ENCODE assay signal across 18 cellular contexts in the genomic region with DNA sequence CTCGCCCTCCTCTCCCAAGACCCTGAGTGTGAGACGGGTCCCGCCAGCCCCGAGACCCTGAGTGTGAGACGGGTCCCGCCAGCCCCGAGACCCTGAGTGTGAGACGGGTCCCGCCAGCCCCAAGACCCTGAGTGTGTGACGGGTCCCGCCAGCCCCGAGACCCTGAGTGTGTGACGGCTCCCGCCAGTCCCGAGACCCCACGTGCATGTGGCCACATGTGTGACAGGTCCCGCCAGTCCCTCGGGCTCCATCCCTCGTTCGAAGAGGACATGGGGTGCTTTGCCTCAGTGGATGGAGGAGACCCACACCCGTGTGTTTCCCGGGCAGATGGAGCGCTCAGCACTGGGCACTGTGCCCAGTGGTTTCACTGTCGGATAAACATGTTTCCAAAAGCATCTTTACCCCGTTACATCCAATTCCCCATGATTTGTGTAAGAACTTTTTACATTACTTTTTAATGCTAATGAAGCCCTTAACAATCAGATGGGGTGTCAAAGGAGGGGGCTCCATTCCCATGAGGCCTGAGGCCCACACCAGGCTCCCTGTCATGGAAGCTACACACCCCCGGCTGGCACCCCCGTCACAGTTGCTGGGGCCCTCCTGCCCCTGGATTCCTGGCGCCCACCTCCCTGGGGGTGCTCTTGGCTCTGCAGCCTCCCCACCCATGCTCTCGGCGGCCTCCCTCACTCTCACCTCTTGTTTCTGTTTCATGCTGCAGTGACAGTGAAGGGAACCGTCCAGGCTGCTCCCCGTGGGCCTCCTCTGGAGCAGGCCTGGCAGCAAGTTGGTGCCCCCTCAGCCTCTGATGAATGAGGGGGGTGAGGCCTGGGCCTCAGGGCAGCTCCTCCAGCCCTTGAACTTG. TPM values are rescaled to one million over a fixed set of nuclear protein-coding genes. Genes with fewer than 3 reads are reported as not detected.
"Had no signal": no experiment of that assay in that cellular context is flagged by ENCODE, and none has a peak within 500 bp of the region (broad histone marks: within the 10 kb centered on the region; RNA-seq: fewer than 3 reads in every experiment).

No MANE protein-coding gene starts in this region.

- H3K36me3 ChIP-seq: adrenal gland, prostate gland, right atrium auricular region, tibial nerve had no signal

- H3K4me1 Mint-ChIP-seq: memory B cell, naive B cell, T-cell had no signal

- H3K27ac ChIP-seq: adrenal gland, prostate gland, right atrium auricular region, tibial nerve, VCaP had no signal

- H3K4me3 ChIP-seq: adrenal gland, mucosa of descending colon, prostate gland, right atrium auricular region, tibial nerve had no signal

- H3K27ac Mint-ChIP-seq: activated naive CD4-positive, alpha-beta T cell treated with anti-CD3 and anti-CD28 coated beads, Interleukin-2, amount 50 U/mL, for 72 hours; activated T-cell treated with anti-CD3 and anti-CD28 coated beads, Interleukin-2, amount 50 U/mL, for 72 hours; memory B cell; stimulated activated naive CD8-positive, alpha-beta T cell treated with anti-CD3 and anti-CD28 coated beads, Interleukin-15, Interleukin-2, amounts not matched to agents 100 ng/mL and 50 ng/mL, for 24 hours; T-cell had no signal

- H3K27me3 Mint-ChIP-seq: stimulated activated naive CD8-positive, alpha-beta T cell treated with anti-CD3 and anti-CD28 coated beads, Interleukin-15, Interleukin-2, amounts not matched to agents 100 ng/mL and 50 ng/mL, for 24 hours; T-cell had no signal

- H3K4me3 Mint-ChIP-seq: activated T-cell treated with anti-CD3 and anti-CD28 coated beads, Interleukin-2, amount 50 U/mL, for 72 hours; memory B cell; naive B cell; neural crest cell; stimulated activated naive CD8-positive, alpha-beta T cell treated with anti-CD3 and anti-CD28 coated beads, Interleukin-15, Interleukin-2, amounts not matched to agents 100 ng/mL and 50 ng/mL, for 24 hours; T-cell had no signal

- H3K36me3 Mint-ChIP-seq: activated naive CD4-positive, alpha-beta T cell treated with anti-CD3 and anti-CD28 coated beads, Interleukin-2, amount 50 U/mL, for 72 hours; memory B cell; naive B cell; T-cell had no signal

- H3K4me1 ChIP-seq: adrenal gland, prostate gland, right atrium auricular region had no signal

- H3K27me3 ChIP-seq: adrenal gland, right atrium auricular region had no signal

- DNase-seq: activated CD4-positive, alpha-beta T cell treated with anti-CD3 and anti-CD28 coated beads, Interleukin-2, amount 50 U/mL, for 4 hours; activated effector memory CD4-positive, alpha-beta T cell treated with anti-CD3 and anti-CD28 coated beads, Interleukin-2, amount 50 U/mL, for 16 hours; activated T-cell treated with anti-CD3 and anti-CD28 coated beads, Interleukin-2, amount 50 U/mL, for 72 hours; adrenal gland; foreskin melanocyte; naive B cell; T-cell; T-helper 9 cell had no signal

- H3K9me3 ChIP-seq: adrenal gland, mucosa of descending colon, prostate gland, right atrium auricular region, tibial nerve had no signal

- H3K9me3 Mint-ChIP-seq: activated naive CD4-positive, alpha-beta T cell treated with anti-CD3 and anti-CD28 coated beads, Interleukin-2, amount 50 U/mL, for 72 hours; activated T-cell treated with anti-CD3 and anti-CD28 coated beads, Interleukin-2, amount 50 U/mL, for 72 hours; memory B cell; naive B cell; neural crest cell; stimulated activated naive CD8-positive, alpha-beta T cell treated with anti-CD3 and anti-CD28 coated beads, Interleukin-15, Interleukin-2, amounts not matched to agents 100 ng/mL and 50 ng/mL, for 24 hours; T-cell had no signal

RNA-seq across cellular contexts. Expression of a gene that starts 48.5 kb away (rescaled TPM):
- total RNA-seq: skeletal muscle tissue, T-cell had no signal
